ENCODE assay signal across 9 cellular contexts in the genomic region with DNA sequence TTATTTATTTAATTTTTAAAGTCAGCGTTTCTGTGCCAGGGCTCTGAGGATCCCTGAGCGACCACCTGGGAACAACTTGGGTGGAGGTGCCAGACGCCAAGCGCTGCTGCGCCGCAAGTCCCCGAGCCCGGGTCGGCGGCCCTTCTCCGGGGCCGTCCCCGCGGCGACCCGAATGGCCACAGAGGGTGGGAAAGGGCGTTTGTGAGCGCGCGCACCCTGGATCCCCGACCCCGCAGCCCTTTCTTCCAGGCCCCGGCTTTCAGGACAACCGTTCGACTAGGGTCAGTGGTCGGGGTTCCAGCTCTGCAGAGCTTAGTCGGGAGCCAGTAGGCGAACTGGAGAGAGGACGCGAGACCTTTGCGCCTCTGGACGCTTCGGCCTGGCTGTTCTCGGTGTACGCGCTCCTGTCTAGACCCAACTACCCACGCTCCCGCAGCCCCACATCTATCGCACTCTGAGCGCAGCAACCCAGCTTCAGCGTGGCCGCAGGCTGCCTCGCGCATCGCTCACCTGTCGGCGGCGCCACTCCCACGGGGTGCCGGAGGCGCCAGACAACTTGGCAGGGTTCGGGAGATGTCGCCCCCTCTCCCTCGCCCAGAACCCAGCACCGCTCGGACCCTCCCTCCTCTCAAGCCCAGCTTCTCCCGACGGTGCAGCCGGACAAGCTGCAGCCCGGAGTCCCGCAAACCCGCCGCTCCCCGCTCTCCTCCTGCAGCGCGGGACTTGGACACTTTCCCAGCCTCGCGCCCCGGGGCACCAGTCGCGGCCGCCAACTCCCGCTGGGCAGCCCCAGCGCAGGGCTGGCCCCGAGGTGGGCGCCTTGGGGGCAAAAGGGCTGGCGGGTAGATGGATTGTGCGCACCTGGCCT. TPM values are rescaled to one million over a fixed set of nuclear protein-coding genes. Genes with fewer than 3 reads are reported as not detected.
DNase-seq lines count a peak whose midpoint lies in the region; ATAC-seq and TF ChIP-seq lines count a peak whose summit lies in the region.
"Had no signal": no experiment of that assay in that cellular context is flagged by ENCODE, and none has a peak within 500 bp of the region (broad histone marks: within the 10 kb centered on the region; RNA-seq: fewer than 3 reads in every experiment).

No MANE protein-coding gene starts in this region.

- no peaks in the 10 kb centered on the region for H3K36me3 ChIP-seq in mesodermal cell (ENCODE audit: control insufficient read depth, insufficient read depth, low read length)

- TF ChIP-seq CTCF in GM20000 (IDR thresholded peaks at IDR 0.05; ENCODE audit: extremely low read depth, missing control alignments) = no peak

- no peaks in the 10 kb centered on the region for H3K9me3 ChIP-seq in mesodermal cell (ENCODE audit: control insufficient read depth, low read length)

- H3K27ac ChIP-seq in mesodermal cell (ENCODE audit: low read depth, low read length, severe bottlenecking) = no peak overlapping the region

- DNase-seq in AG08396 (ENCODE audit: low spot score) = peak; percentile 31
- DNase-seq in M059J (ENCODE audit: low read depth) = peak; percentile 47
- peak; percentile 72 for DNase-seq in ecto neural progenitor cell (ENCODE audit: low spot score)
- no peak for DNase-seq in occipital lobe (lab: John Stamatoyannopoulos, UW)
- DNase-seq in GM20000 (ENCODE audit: low spot score) = no peak
- DNase-seq in inferior parietal cortex (ENCODE audit: extremely low spot score) = no peak
- DNase-seq: activated naive CD4-positive, alpha-beta T cell had no signal

- peak overlapping the region; percentile 43 for H3K4me3 ChIP-seq in mesodermal cell (ENCODE audit: extremely low read depth, insufficient read depth, low read length, poor library complexity, severe bottlenecking)

- 0 to 2% methylated on average over 57 to 71 of the region's 78 CpGs for WGBS in mesodermal cell (ENCODE audit: insufficient coverage in 2 of 2), 2 experiments

- H3K4me1 ChIP-seq in mesodermal cell (ENCODE audit: control insufficient read depth, insufficient read depth, low read length, poor library complexity, severe bottlenecking) = peaks cover 9% of the 10 kb centered on the region

- ATAC-seq in HG03432 (IDR thresholded peaks at IDR 0.05; ENCODE audit: unreplicated experiment) = no peak

RNA-seq across cellular contexts. Expression of gene LYPD1, which starts 0.8 kb away (rescaled TPM):
- 145 and 146 TPM in 2 replicates for total RNA-seq in M059J (2014; rRNA removed; shearing (Covaris generic))
- 18.6 TPM for polyA plus RNA-seq in mesodermal cell (2013, experiment 1 of 2)
- polyA plus RNA-seq in mesodermal cell (2013, experiment 2 of 2) = 11.6 TPM
- 17.8 TPM for total RNA-seq in occipital lobe

Comparison
In these comparisons a context has a peak if more than half of its experiments do, and no peak if none do; other contexts are left out.
1. DNase-seq: peak in AG08396 (single experiment), M059J (single experiment) and ecto neural progenitor cell (single experiment); none in occipital lobe (single experiment), GM20000 (single experiment) and inferior parietal cortex (single experiment).